ENCODE assay signal across 8 cellular contexts in the genomic region with DNA sequence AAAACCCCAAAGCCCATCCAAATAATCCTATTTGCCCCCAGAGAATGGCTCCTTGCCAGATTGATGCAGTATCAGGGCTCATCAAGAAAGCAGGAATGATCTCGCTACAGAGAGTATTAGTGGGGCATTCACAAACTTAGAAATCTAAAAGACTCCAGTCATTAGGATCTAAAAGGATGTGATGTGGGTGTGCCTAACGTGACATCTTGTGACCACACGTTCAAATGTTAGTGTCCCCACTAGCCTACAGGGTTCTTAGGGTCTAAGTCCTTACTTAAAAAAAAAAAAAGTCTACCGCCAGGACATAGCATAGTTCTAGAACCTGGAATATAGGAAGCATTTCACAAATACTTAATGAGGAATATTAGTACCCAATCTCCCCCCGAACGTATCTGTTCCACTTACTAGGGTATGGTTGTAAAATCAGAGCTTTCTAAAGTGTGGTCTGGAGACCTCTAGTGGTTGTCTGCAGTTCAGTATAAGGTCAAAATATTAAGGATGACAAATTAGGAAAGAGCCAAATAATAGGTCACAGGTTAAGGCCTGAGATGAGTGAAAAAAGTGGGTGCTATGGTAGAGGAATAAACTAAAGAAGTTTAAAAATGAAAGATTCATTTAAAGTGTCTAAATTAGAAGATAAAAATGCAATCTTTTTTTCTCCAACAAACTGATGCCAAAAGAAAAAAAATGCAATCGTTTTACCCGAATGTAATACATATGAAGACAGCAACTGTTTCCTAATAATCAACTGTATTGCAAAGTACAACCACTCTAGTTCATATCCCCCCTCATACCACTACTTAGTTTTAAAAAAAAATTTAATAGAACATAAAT. TPM values are rescaled to one million over a fixed set of nuclear protein-coding genes. Genes with fewer than 3 reads are reported as not detected.
A peak's percentile ranks its signal among the peaks of the same experiment; 100 is the strongest.
DNase-seq lines count a peak whose midpoint lies in the region; ATAC-seq and TF ChIP-seq lines count a peak whose summit lies in the region.

No MANE protein-coding gene starts in this region.

- TF ChIP-seq POLR2A in thyroid gland (IDR thresholded peaks at IDR 0.05) = no peak

- DNase-seq in DMS53 treated with DMSO at 0.1 percent for 48 hours (lab: John Stamatoyannopoulos, UW; ENCODE audit: unreplicated experiment) (peak; percentile 6), RWPE1 (ENCODE audit: low spot score) (peak; percentile 34), fibroblast of villous mesenchyme (ENCODE audit: low read depth) (peak; percentile 49), thyroid gland (no peak), posterior cingulate gyrus (no peak), activated gamma-delta T cell (lab: John Stamatoyannopoulos, UW) (no peak)
- DNase-seq in activated CD4-positive, alpha-beta T cell treated with anti-CD3 and anti-CD28 coated beads for 1 hour = no peak

- no peaks in the 10 kb centered on the region for H3K4me1 ChIP-seq in thyroid gland

- no peaks in the 10 kb centered on the region for H3K9me3 ChIP-seq in thyroid gland

- H3K27me3 ChIP-seq in thyroid gland = no peaks in the 10 kb centered on the region

- H3K27ac ChIP-seq in RWPE1 (no peak overlapping the region), thyroid gland (no peak overlapping the region)

- peak; percentile 46 for ATAC-seq in HG02798 (IDR thresholded peaks at IDR 0.05; ENCODE audit: poor library complexity, unreplicated experiment)

- H3K4me3 ChIP-seq in fibroblast of villous mesenchyme (ENCODE audit: low read depth, low read length) (no peak overlapping the region), thyroid gland (replicated peaks in 1 of 3) (no peak overlapping the region)

- no peaks in the 10 kb centered on the region for H3K36me3 ChIP-seq in thyroid gland

- 61 to 63% methylated on average over 8 of the region's 8 CpGs for WGBS in thyroid gland, 2 donors

- CTCF ChIA-PET in RWPE1 (lab: Yijun Ruan, JAX) = interaction anchor here (0.6 to 1.8 kb wide), 11 partner anchors 8 to 683 kb away, joined by 3 to 6 read pairs (median 3); no protein-coding TSS in a partner anchor

- POLR2A ChIA-PET in RWPE1 (lab: Yijun Ruan, JAX; ENCODE audit: low non-redundant PET) = no interaction called here

- intact Hi-C loops in thyroid gland (cut with DNase I) = loop anchor here (10.0 kb wide), 1 partner anchor 229 kb away; no protein-coding TSS in a partner anchor
- intact Hi-C loops in posterior cingulate gyrus (cut with DNase I) = loop anchor here (5.0 kb wide), 1 partner anchor 227 kb away; no protein-coding TSS in a partner anchor

- TF ChIP-seq CTCF in RWPE1 (conservative IDR thresholded peaks at IDR 0.05; ENCODE audit: low read depth) (peak; percentile 84), fibroblast of villous mesenchyme (IDR thresholded peaks at IDR 0.05; ENCODE audit: insufficient read depth, low read depth, low read length) (peak; percentile 81), thyroid gland (IDR thresholded peaks at IDR 0.05) (peak in 5 of 6 experiments; percentile 10 to 71 (median 60))

RNA-seq across cellular contexts. Expression of a gene that starts 4.2 kb away (rescaled TPM):
- total RNA-seq in fibroblast of villous mesenchyme (under 0.01 TPM in 2 replicates), thyroid gland (not detected)

Comparison
In these comparisons a context has a peak if more than half of its experiments do, and no peak if none do; other contexts are left out.
1. DNase-seq: peak in DMS53 treated with DMSO at 0.1 percent for 48 hours (single experiment), RWPE1 (single experiment) and fibroblast of villous mesenchyme (single experiment); none in thyroid gland (0 of 2), activated CD4-positive, alpha-beta T cell treated with anti-CD3 and anti-CD28 coated beads for 1 hour (single experiment), posterior cingulate gyrus (0 of 10) and activated gamma-delta T cell (single experiment).
2. Peak in every context shown above with its lines, with median percentiles within 50 percentile points of each other: CTCF ChIP-seq.